23 cellular contexts compared by ENCODE assay signal in the genomic region with DNA sequence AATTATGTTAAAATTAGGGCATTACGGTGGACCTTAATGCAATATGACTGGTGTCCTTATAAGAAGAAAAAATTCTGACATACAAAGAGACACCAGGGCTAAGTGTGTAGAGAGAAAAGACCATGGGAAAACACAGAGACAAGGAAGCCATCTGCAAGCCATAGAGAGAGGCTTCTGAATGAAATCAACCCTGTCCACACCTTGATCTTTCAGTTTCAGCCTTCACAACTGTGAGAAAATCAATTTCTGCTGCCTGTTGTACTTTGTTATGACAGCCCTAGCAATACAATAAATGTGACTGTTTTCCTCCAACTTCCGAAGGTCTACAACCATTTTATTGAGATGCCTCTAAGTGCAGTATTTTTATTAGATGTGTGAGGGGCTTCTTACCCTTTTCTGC.
DNase-seq lines count a peak whose midpoint lies in the region; ATAC-seq and TF ChIP-seq lines count a peak whose summit lies in the region.
"Had no signal": no experiment of that assay in that cellular context is flagged by ENCODE, and none has a peak within 500 bp of the region (broad histone marks: within the 10 kb centered on the region; RNA-seq: fewer than 3 reads in every experiment).

No MANE protein-coding gene starts in this region.

- DNase-seq in substantia nigra (lab: John Stamatoyannopoulos, UW), result no peak
- DNase-seq in NK-92 treated with Interleukin-12 subunit alpha and Interleukin-12 subunit beta, amount 100 ng/mL, for 24 hours (lab: John Stamatoyannopoulos, UW), result no peak
- no peak for DNase-seq in osteoblast (ENCODE audit: insufficient read length, low spot score, missing footprints)
- no peak for DNase-seq in activated naive CD4-positive, alpha-beta T cell treated with Interleukin-2 at 50 U/mL for 16 hours
- DNase-seq: activated T-cell treated with anti-CD3 and anti-CD28 coated beads, Interleukin-2, amount 50 U/mL, for 48 hours; brain microvascular endothelial cell; cortex of kidney; GOT3; Kasumi-1; NCI-H1105; NCI-H524 treated with DMSO at 0.1 percent for 48 hours; occipital lobe; right cardiac atrium; SIG-M5; stimulated activated CD4-positive, alpha-beta T cell treated with anti-CD3 and anti-CD28 coated beads, Interleukin-15, amount 100 ng/mL, for 24 hours; T-helper 2 cell had no signal

- H3K4me2 ChIP-seq in osteoblast (ENCODE audit: insufficient read depth, low read length), result no peak overlapping the region

- ATAC-seq in GM18508 (IDR thresholded peaks at IDR 0.05; ENCODE audit: insufficient read depth, unreplicated experiment), result peak; percentile 62
- peak; percentile 72 for ATAC-seq in GM19463 (IDR thresholded peaks at IDR 0.05; ENCODE audit: unreplicated experiment)
- peak; percentile 68 for ATAC-seq in HG02763 (IDR thresholded peaks at IDR 0.05; ENCODE audit: unreplicated experiment)
- peak; percentile 66 for ATAC-seq in HG03460 (IDR thresholded peaks at IDR 0.05; ENCODE audit: unreplicated experiment)
- ATAC-seq: right cardiac atrium; stimulated activated effector memory CD8-positive, alpha-beta T cell treated with anti-CD3 and anti-CD28 coated beads, Interleukin-12 subunit alpha, Interleukin-12 subunit beta, amount 100 ng/mL, for 72 hours had no signal

- no peaks in the 10 kb centered on the region for H3K4me1 ChIP-seq in osteoblast (ENCODE audit: insufficient read depth, low read length)
- H3K4me1 ChIP-seq: tibial nerve had no signal

- TF ChIP-seq CTCF in osteoblast (IDR thresholded peaks at IDR 0.05; ENCODE audit: extremely low read depth, low read depth, low read length), result no peak

- H4K20me1 ChIP-seq in osteoblast (ENCODE audit: insufficient read depth, low read length), result no peaks in the 10 kb centered on the region

- no peaks in the 10 kb centered on the region for H3K9me3 ChIP-seq in osteoblast (ENCODE audit: low read depth, low read length)
- H3K9me3 ChIP-seq: tibial nerve had no signal

- no peak overlapping the region for H3K4me3 ChIP-seq in osteoblast (ENCODE audit: insufficient read depth, low read length)
- H3K4me3 ChIP-seq: lung, tibial nerve had no signal

- H3K36me3 ChIP-seq in osteoblast (ENCODE audit: insufficient read depth, low read length), result no peaks in the 10 kb centered on the region
- H3K36me3 ChIP-seq: brain microvascular endothelial cell, tibial nerve had no signal

- no peaks in the 10 kb centered on the region for H3K79me2 ChIP-seq in osteoblast (ENCODE audit: insufficient read depth, low read length)

- no peak overlapping the region for H3K27ac ChIP-seq in substantia nigra (ENCODE audit: low read depth, low read length, poor library complexity, severe bottlenecking)
- no peak overlapping the region for H3K27ac ChIP-seq in osteoblast (ENCODE audit: low read depth, low read length)
- H3K27ac ChIP-seq: brain microvascular endothelial cell, tibial nerve had no signal

- H2AFZ ChIP-seq in osteoblast (ENCODE audit: low read length), result no peak overlapping the region

- no peaks in the 10 kb centered on the region for H3K27me3 ChIP-seq in osteoblast (ENCODE audit: insufficient read depth, low read length)
- H3K27me3 ChIP-seq: brain microvascular endothelial cell, tibial nerve had no signal
